Comparison of ENCODE assay signal across 1 cellular context in the genomic region with DNA sequence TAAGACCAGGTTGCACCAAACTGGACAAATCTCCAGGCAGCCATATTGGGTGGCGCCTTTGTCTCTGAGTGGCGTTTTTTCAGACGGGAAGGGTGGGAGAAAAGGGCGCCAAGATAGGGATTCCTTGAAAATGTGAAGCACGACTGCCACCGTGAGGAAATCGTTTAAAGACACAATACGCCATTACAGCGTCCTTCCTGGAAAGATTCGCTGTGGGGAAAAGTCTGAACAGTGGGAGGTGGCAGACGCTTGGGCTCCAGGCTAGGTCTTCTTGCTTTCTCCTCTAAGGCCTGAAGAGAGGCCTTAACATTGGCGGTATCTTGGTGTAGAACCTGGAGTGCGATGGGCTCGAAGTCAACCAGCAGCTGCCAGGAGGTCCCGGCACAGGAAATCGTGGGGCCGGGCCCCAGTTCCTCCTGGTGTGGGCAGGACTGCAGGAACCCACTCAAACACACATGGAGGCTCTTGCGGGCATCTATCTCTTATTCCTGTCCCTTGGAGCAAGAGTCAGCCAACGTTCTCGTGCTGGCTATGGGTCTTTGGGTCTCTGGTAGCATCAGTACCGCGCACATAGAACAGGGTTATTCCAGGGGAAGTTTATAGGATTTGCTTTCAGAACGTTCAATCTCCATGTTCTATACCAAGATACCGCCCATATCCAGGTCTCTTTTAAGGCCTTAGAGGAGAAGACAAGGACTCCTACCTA.
TF ChIP-seq lines count a peak whose summit lies in the region.

No MANE protein-coding gene starts in this region.

TF ChIP-seq in SK-N-SH treated with all-trans-retinoic acid at 6 μM for 48 hours, 23 proteins besides CTCF, POLR2A, EP300 and RAD21 (continued from another document):
- TF ChIP-seq, protein P1, sequence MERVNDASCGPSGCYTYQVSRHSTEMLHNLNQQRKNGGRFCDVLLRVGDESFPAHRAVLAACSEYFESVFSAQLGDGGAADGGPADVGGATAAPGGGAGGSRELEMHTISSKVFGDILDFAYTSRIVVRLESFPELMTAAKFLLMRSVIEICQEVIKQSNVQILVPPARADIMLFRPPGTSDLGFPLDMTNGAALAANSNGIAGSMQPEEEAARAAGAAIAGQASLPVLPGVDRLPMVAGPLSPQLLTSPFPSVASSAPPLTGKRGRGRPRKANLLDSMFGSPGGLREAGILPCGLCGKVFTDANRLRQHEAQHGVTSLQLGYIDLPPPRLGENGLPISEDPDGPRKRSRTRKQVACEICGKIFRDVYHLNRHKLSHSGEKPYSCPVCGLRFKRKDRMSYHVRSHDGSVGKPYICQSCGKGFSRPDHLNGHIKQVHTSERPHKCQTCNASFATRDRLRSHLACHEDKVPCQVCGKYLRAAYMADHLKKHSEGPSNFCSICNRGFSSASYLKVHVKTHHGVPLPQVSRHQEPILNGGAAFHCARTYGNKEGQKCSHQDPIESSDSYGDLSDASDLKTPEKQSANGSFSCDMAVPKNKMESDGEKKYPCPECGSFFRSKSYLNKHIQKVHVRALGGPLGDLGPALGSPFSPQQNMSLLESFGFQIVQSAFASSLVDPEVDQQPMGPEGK (CRISPR knock-in tag; IDR thresholded peaks at IDR 0.05; ENCODE audit: borderline replicate concordance) = no peak
- no peak for TF ChIP-seq ZFP3 (CRISPR knock-in tag; IDR thresholded peaks at IDR 0.05)
- TF ChIP-seq TSHZ2 (CRISPR knock-in tag; IDR thresholded peaks at IDR 0.05) = no peak
TF ChIP-seq in SK-N-SH treated with all-trans-retinoic acid at 6 μM for 48 hours: peak in this region for 0.
